ENCODE assay signal across 8 cellular contexts in genomic region chr5:178895615-178896571, GRCh38. TPM values are rescaled to one million over a fixed set of nuclear protein-coding genes. Genes with fewer than 3 reads are reported as not detected.
DNase-seq lines count a peak whose midpoint lies in the region; ATAC-seq and TF ChIP-seq lines count a peak whose summit lies in the region.

ZFP2 (plus strand) TSS chr5:178895913; CDS start chr5:178931314, 35,401 bp downstream.

- ATAC-seq in left lung: peak; percentile 99
- ATAC-seq in GM18907 (IDR thresholded peaks at IDR 0.05; ENCODE audit: unreplicated experiment): no peak
- ATAC-seq in HG03196 (IDR thresholded peaks at IDR 0.05; ENCODE audit: unreplicated experiment): no peak

- peaks cover 0 to 6% of the 10 kb centered on the region in 2 donors for H3K4me1 ChIP-seq in left lung

- DNase-seq in DMS53 (lab: John Stamatoyannopoulos, UW): peak; percentile 77
- peak; percentile 80 for DNase-seq in LoVo (ENCODE audit: low spot score)
- DNase-seq in activated CD4-positive, alpha-beta T cell treated with anti-CD3 and anti-CD28 coated beads for 24 hours (ENCODE audit: low read depth in 2 of 2): peak; percentile 1 to 19
- DNase-seq in dermis microvascular lymphatic vessel endothelial cell (ENCODE audit: low read depth in 2 of 2): peak; percentile 12 to 64
- peak; percentile 65 to 87 for DNase-seq in left lung
- DNase-seq in stimulated activated CD4-positive, alpha-beta T cell treated with anti-CD3 and anti-CD28 coated beads, Interleukin-1b, Interleukin-23, amount 100 ng/mL, for 48 hours: peak; percentile 22

- peaks cover 0 to 21% of the 10 kb centered on the region in 2 donors for H3K9me3 ChIP-seq in left lung

- intact Hi-C loops in left lung (cut with DNase I): no loop called here

- peak within 1 kb of the TSS; percentile 63 to 64 for H3K4me3 ChIP-seq in left lung

- no peaks in the 10 kb centered on the region for H3K36me3 ChIP-seq in left lung

- H3K27me3 ChIP-seq in left lung: peaks cover 0 to 19% of the 10 kb centered on the region in 2 donors

- H3K27ac ChIP-seq in left lung: peak within 1 kb of the TSS in 1 of 2 donors; percentile 64

- TF ChIP-seq CTCF in left lung (IDR thresholded peaks at IDR 0.05): no peak

RNA-seq across cellular contexts. Expression of gene ZFP2, which starts in this region (rescaled TPM):
- total RNA-seq in dermis microvascular lymphatic vessel endothelial cell (0.39 and 0.89 TPM in 2 replicates), left lung (1 to 10 TPM; 1.2 to 1.8 TPM)

Comparison
In these comparisons a context has a peak if more than half of its experiments do, and no peak if none do; other contexts are left out.
1. Peak in DNase-seq in dermis microvascular lymphatic vessel endothelial cell; RNA of the gene not detected or under 1 TPM.
2. DNase-seq: peak in every context shown above with its lines; median percentile 80 in LoVo; 77 in DMS53; 76 in left lung; 38 in dermis microvascular lymphatic vessel endothelial cell; 22 in stimulated activated CD4-positive, alpha-beta T cell treated with anti-CD3 and anti-CD28 coated beads, Interleukin-1b, Interleukin-23, amount 100 ng/mL, for 48 hours; 10 in activated CD4-positive, alpha-beta T cell treated with anti-CD3 and anti-CD28 coated beads for 24 hours.